33 cellular contexts compared by ENCODE assay signal in genomic region chr15:99312228-99312627, GRCh38.
DNase-seq lines count a peak whose midpoint lies in the region; ATAC-seq, FAIRE-seq and TF ChIP-seq lines count a peak whose summit lies in the region.
"Had no signal": no experiment of that assay in that cellular context is flagged by ENCODE, and none has a peak within 500 bp of the region (broad histone marks: within the 10 kb centered on the region; RNA-seq: fewer than 3 reads in every experiment).

No MANE protein-coding gene starts in this region.

- intact Hi-C loops in K562 (cut with micrococcal nuclease), result no loop called here

- 3% methylated on average over 2 of the region's 2 CpGs for WGBS in K562 (ENCODE audit: insufficient coverage, low coverage, missing lambda C conversion rate)

- no peak for TF ChIP-seq POLR2A in K562 (conservative IDR thresholded peaks at IDR 0.05)
- TF ChIP-seq POLR2A in erythroblast (IDR thresholded peaks at IDR 0.05; ENCODE audit: low read length), result no peak

- H3K27me3 ChIP-seq in K562 (ENCODE audit: control insufficient read depth in 2 of 2, insufficient read depth in 2 of 2, low read length in 2 of 2), result no peaks in the 10 kb centered on the region
- H3K27me3 ChIP-seq: BE2C; BLaER1; BLaER1 treated with 17β-estradiol and CSF1 and Interleukin-3, amounts not matched to agents 10 nM and 100 nM had no signal

- peaks cover 0 to 2% of the 10 kb centered on the region in 2 experiments; a peak in 1 of 5 replicates for H3K4me1 ChIP-seq in K562 (replicated peaks in 1 of 2; ENCODE audit: control insufficient read depth in 2 of 2, insufficient read depth in 2 of 2, low read length in 2 of 2)
- H3K4me1 ChIP-seq: BE2C; BLaER1; BLaER1 treated with 17β-estradiol and CSF1 and Interleukin-3, amounts not matched to agents 10 nM and 100 nM had no signal

- TF ChIP-seq RAD21 in K562 (CRISPR knock-in tag; conservative IDR thresholded peaks at IDR 0.05 in 1 of 2, IDR thresholded peaks at IDR 0.05 in 1 of 2), result no peak

- ATAC-seq in K562 (peak; percentile 53; the same call in 2 of the 3 replicates), GM19452 (IDR thresholded peaks at IDR 0.05; ENCODE audit: unreplicated experiment) (no peak)
- ATAC-seq: A549; CD8-positive, alpha-beta T cell had no signal

- no peak for TF ChIP-seq CTCF in K562 (IDR thresholded peaks at IDR 0.05 in 2 of 3, conservative IDR thresholded peaks at IDR 0.05 in 1 of 3; ENCODE audit: insufficient read depth in 2 of 3, low read depth in 1 of 3, low read length in 3 of 3)

- no peaks in the 10 kb centered on the region for H3K9me1 ChIP-seq in K562 (ENCODE audit: control insufficient read depth, insufficient read depth, low read length)

- H3K9me3 ChIP-seq in K562 (replicated peaks; ENCODE audit: control insufficient read depth, insufficient read depth, low read depth, low read length), result no peaks in the 10 kb centered on the region
- H3K9me3 ChIP-seq: BE2C had no signal

- POLR2A ChIA-PET in K562 (lab: Yijun Ruan, JAX), result no interaction called here

- H3K36me3 ChIP-seq in K562 (ENCODE audit: control insufficient read depth, insufficient read depth, low read length), result no peaks in the 10 kb centered on the region
- H3K36me3 ChIP-seq: BE2C had no signal

- H3K27ac ChIP-seq in K562 (ENCODE audit: extremely low read depth, low read depth, low read length), result no peak overlapping the region
- H3K27ac ChIP-seq: 22Rv1; A549; BLaER1; BLaER1 treated with 17β-estradiol and CSF1 and Interleukin-3, amounts not matched to agents 10 nM and 100 nM; C4-2B had no signal

- no peaks in the 10 kb centered on the region for H3K79me2 ChIP-seq in K562 (ENCODE audit: control insufficient read depth, insufficient read depth, low read length)

- DNase-seq in OCI-M2 (lab: John Stamatoyannopoulos, UW; ENCODE audit: unreplicated experiment) (peak; percentile 29), K562 (ENCODE audit: extremely low read depth in 1 of 4, low spot score in 3 of 4) (peak in 1 of 4 experiments; percentile 28), erythroblast (lab: John Stamatoyannopoulos, UW) (peak; percentile 22 to 83)
- DNase-seq in stimulated activated CD4-positive, alpha-beta T cell treated with anti-CD3 and anti-CD28 coated beads, Interleukin-4, amount 100 ng/mL, for 4 hours, result no peak
- DNase-seq in activated naive CD4-positive, alpha-beta T cell treated with anti-CD3 and anti-CD28 coated beads, Interleukin-2, amount 50 U/mL, for 16 hours, result no peak
- DNase-seq: 8988T; ACHN; AML-193; BE2C; C1 segment of cervical spinal cord; Caco-2; Calu3; CD4-positive, alpha-beta memory T cell; CD4-positive, alpha-beta T cell; CD4-positive, CD25-positive, alpha-beta regulatory T cell; CD8-positive, alpha-beta memory T cell; CD8-positive, alpha-beta T cell; COR-L47; DMS 273 treated with DMSO at 0.1 percent for 48 hours; DMS153; DMS53; DMS79; DMS79 treated with DMSO at 0.1 percent for 48 hours; DND-41; EL had no signal

- FAIRE-seq in K562 (lab: Jason Lieb, UNC), result no peak
- FAIRE-seq: A204.1, D721Med had no signal

- in situ Hi-C loops in K562 (cut with MboI), result no loop called here

- CTCF ChIA-PET in K562 (lab: Yijun Ruan, JAX; ENCODE audit: low intra/inter-chr PET ratio), result no interaction called here

- no peak overlapping the region for H2AFZ ChIP-seq in K562 (ENCODE audit: low read depth, low read length)

- H3K4me2 ChIP-seq in K562 (ENCODE audit: insufficient read depth, low read length), result no peak overlapping the region
- H3K4me2 ChIP-seq: A549; BLaER1; BLaER1 treated with 17β-estradiol and CSF1 and Interleukin-3, amounts not matched to agents 10 nM and 100 nM had no signal

- no TSS peak for BruUV-seq in K562 (replicated peaks; lab: Mats Ljungman, UMichigan)

- no peaks in the 10 kb centered on the region for H4K20me1 ChIP-seq in K562 (replicated peaks; ENCODE audit: control insufficient read depth, insufficient read depth, low read length)
- H4K20me1 ChIP-seq: BLaER1; BLaER1 treated with 17β-estradiol and CSF1 and Interleukin-3, amounts not matched to agents 10 nM and 100 nM had no signal

- H3K4me3 ChIP-seq in K562, result no peak overlapping the region
- H3K4me3 ChIP-seq: A549; BLaER1; BLaER1 treated with 17β-estradiol and CSF1 and Interleukin-3, amounts not matched to agents 10 nM and 100 nM had no signal

- no peak overlapping the region for H3K9ac ChIP-seq in K562 (ENCODE audit: insufficient read depth in 1 of 2, low read depth in 2 of 2, low read length in 2 of 2)
- H3K9ac ChIP-seq: BLaER1; BLaER1 treated with 17β-estradiol and CSF1 and Interleukin-3, amounts not matched to agents 10 nM and 100 nM had no signal

- peak; percentile 74 for TF ChIP-seq EP300 in K562 (IDR thresholded peaks at IDR 0.05; ENCODE audit: low read length)

TF ChIP-seq in K562, 482 proteins besides CTCF, POLR2A, EP300 and RAD21 (continues in another document):
- TF ChIP-seq NKRF (IDR thresholded peaks at IDR 0.05; ENCODE audit: borderline replicate concordance) (no peak), GTF2E2 (tag; IDR thresholded peaks at IDR 0.05) (no peak), ILF3 (IDR thresholded peaks at IDR 0.05; ENCODE audit: borderline replicate concordance) (no peak), XRCC4 (IDR thresholded peaks at IDR 0.05; ENCODE audit: extremely low read depth, insufficient read depth, insufficient read length) (no peak), ZNF507 (tag; conservative IDR thresholded peaks at IDR 0.05) (no peak), MCM7 (IDR thresholded peaks at IDR 0.05) (no peak), TFAP4 (CRISPR knock-in tag; IDR thresholded peaks at IDR 0.05; ENCODE audit: borderline replicate concordance) (no peak), NCOA6 (IDR thresholded peaks at IDR 0.05) (no peak), GTF2F1 (IDR thresholded peaks at IDR 0.05; ENCODE audit: low read depth, low read length) (no peak), ZNF174 (CRISPR knock-in tag; IDR thresholded peaks at IDR 0.05) (no peak), ZBTB34 (CRISPR knock-in tag; IDR thresholded peaks at IDR 0.05) (no peak), CREB3 (tag; conservative IDR thresholded peaks at IDR 0.05; ENCODE audit: low read depth) (no peak), NR2C2 (CRISPR knock-in tag; IDR thresholded peaks at IDR 0.05) (no peak), NR2C2 (tag; IDR thresholded peaks at IDR 0.05) (no peak), ZNF253 (CRISPR knock-in tag; conservative IDR thresholded peaks at IDR 0.05) (no peak), KDM5B (IDR thresholded peaks at IDR 0.05; ENCODE audit: insufficient replicate concordance, low read depth, low read length) (no peak), ARID3A (IDR thresholded peaks at IDR 0.05; ENCODE audit: borderline replicate concordance, low read depth, low read length) (no peak)

Comparison
In these comparisons a context has a peak if more than half of its experiments do, and no peak if none do; other contexts are left out.
1. DNase-seq: peak in OCI-M2 (single experiment) and erythroblast (2 of 2); none in stimulated activated CD4-positive, alpha-beta T cell treated with anti-CD3 and anti-CD28 coated beads, Interleukin-4, amount 100 ng/mL, for 4 hours (0 of 2) and activated naive CD4-positive, alpha-beta T cell treated with anti-CD3 and anti-CD28 coated beads, Interleukin-2, amount 50 U/mL, for 16 hours (single experiment).